ENCODE assay signal across 8 cellular contexts in the genomic region with DNA sequence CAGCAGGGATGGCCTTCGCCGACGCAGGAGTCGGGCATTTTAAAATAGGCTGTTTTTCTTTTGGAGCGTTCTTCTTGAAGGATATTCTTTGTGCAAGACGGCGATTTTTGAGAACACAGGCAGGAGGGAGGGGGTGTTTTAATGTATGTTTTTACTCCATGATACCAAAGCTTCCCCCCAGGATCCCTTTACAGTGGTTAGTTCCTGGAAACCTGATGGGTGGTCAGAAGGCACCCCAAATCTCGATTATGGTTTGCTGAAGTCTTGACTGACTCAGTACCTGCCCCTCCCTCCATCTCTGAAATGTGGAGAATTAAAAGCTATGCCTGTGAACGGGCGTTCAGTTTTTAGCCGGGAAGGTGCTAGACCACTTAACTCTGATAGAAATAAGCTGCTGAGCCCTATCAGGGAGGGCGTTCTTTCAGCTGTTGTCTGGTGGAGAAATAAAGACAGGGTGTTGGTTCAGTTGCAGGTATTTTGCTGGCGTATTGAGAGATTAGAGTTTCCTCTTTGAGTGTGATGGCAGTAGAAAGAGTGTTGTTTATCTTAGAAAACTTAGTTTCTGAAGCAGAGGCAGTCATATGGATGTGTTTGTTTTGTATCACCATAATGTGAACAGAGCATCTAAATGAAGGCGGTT. TPM values are rescaled to one million over a fixed set of nuclear protein-coding genes. Genes with fewer than 3 reads are reported as not detected.
DNase-seq lines count a peak whose midpoint lies in the region; ATAC-seq and TF ChIP-seq lines count a peak whose summit lies in the region.

No MANE protein-coding gene starts in this region.

- H3K36me3 Mint-ChIP-seq in T-helper 17 cell (ENCODE audit: low read depth), result peaks cover 2% of the 10 kb centered on the region

- DNase-seq in GM03348 (ENCODE audit: low spot score), result peak; percentile 41
- DNase-seq in T-helper 17 cell, result no peak
- DNase-seq in fibroblast of lung (ENCODE audit: low read depth in 2 of 2), result peak; percentile 49 to 67
- peak; percentile 58 for DNase-seq in retina
- DNase-seq in SHP77 (lab: John Stamatoyannopoulos, UW), result no peak
- no peak for DNase-seq in MV-4-11 (lab: John Stamatoyannopoulos, UW)

- peak overlapping the region; percentile 77 for H3K9ac ChIP-seq in fibroblast of lung (ENCODE audit: insufficient read depth, low read length)

- H3K79me2 ChIP-seq in fibroblast of lung (ENCODE audit: control insufficient read depth, insufficient read depth, low read length), result peaks cover 70% of the 10 kb centered on the region

- H3K9me3 ChIP-seq in T-helper 17 cell (ENCODE audit: control insufficient read depth, low read length, poor library complexity, severe bottlenecking) (peaks cover 2% of the 10 kb centered on the region), fibroblast of lung (ENCODE audit: control insufficient read depth, insufficient read depth, low read depth, low read length) (no peaks in the 10 kb centered on the region)

- no peak for ATAC-seq in T-helper 17 cell
- no peak for ATAC-seq in GM21367 (IDR thresholded peaks at IDR 0.05; ENCODE audit: unreplicated experiment)
- ATAC-seq in HG02973 (IDR thresholded peaks at IDR 0.05; ENCODE audit: unreplicated experiment), result no peak

- no peak overlapping the region for H2AFZ ChIP-seq in fibroblast of lung (ENCODE audit: low read length)

- peaks cover 23% of the 10 kb centered on the region for H3K4me1 Mint-ChIP-seq in T-helper 17 cell

- no peak for TF ChIP-seq CTCF in fibroblast of lung (conservative IDR thresholded peaks at IDR 0.05 in 1 of 2, IDR thresholded peaks at IDR 0.05 in 1 of 2; ENCODE audit: low read depth in 1 of 2, low read length in 2 of 2)

- H3K27ac Mint-ChIP-seq in T-helper 17 cell, result peak overlapping the region; percentile 93

- peaks cover 9% of the 10 kb centered on the region for H3K4me1 ChIP-seq in fibroblast of lung (ENCODE audit: control insufficient read depth, extremely low read depth, insufficient read depth, low read length)

- peaks cover 39% of the 10 kb centered on the region for H3K27me3 Mint-ChIP-seq in T-helper 17 cell

- H3K4me3 Mint-ChIP-seq in T-helper 17 cell, result peak overlapping the region; percentile 95

- no peaks in the 10 kb centered on the region for H3K36me3 ChIP-seq in fibroblast of lung (ENCODE audit: control insufficient read depth, insufficient read depth, low read length)

- peak overlapping the region; percentile 86 to 92 (median 88) for H3K4me3 ChIP-seq in fibroblast of lung (replicated peaks in 1 of 4; ENCODE audit: control extremely low read depth in 1 of 4, insufficient read depth in 1 of 4, low read depth in 3 of 4, low read length in 4 of 4)

- peak overlapping the region; percentile 84 for H3K27ac ChIP-seq in fibroblast of lung (ENCODE audit: insufficient read depth, low read length)

- no peaks in the 10 kb centered on the region for H4K20me1 ChIP-seq in fibroblast of lung (ENCODE audit: control insufficient read depth, extremely low read depth, insufficient read depth, low read length)

- H3K27me3 ChIP-seq in fibroblast of lung (ENCODE audit: control insufficient read depth, insufficient read depth, low read length), result no peaks in the 10 kb centered on the region

- H3K4me2 ChIP-seq in fibroblast of lung (ENCODE audit: extremely low read depth, insufficient read depth, low read length), result peak overlapping the region; percentile 76

RNA-seq across cellular contexts. Expression of a gene that starts 3.4 kb away (rescaled TPM):
- total RNA-seq in T-helper 17 cell, result 10 to 100 TPM; 13.7 to 27.1 TPM
- 16.7 and 28.6 TPM in 2 replicates for total RNA-seq in fibroblast of lung
- polyA plus RNA-seq in fibroblast of lung, result 12.8 and 14.6 TPM in 2 replicates
- 16.0 and 27.0 TPM in 2 replicates for polyA plus RNA-seq in fibroblast of lung (2012)
- polyA minus RNA-seq in fibroblast of lung (ENCODE audit: low replicate concordance), result 123 and 128 TPM in 2 replicates

Comparison
In these comparisons a context has a peak if more than half of its experiments do, and no peak if none do; other contexts are left out.
1. DNase-seq: peak in GM03348 (single experiment), fibroblast of lung (2 of 2) and retina (single experiment); none in T-helper 17 cell (0 of 3), SHP77 (0 of 2) and MV-4-11 (single experiment).